ENCODE assay signal across 9 cellular contexts in the genomic region with DNA sequence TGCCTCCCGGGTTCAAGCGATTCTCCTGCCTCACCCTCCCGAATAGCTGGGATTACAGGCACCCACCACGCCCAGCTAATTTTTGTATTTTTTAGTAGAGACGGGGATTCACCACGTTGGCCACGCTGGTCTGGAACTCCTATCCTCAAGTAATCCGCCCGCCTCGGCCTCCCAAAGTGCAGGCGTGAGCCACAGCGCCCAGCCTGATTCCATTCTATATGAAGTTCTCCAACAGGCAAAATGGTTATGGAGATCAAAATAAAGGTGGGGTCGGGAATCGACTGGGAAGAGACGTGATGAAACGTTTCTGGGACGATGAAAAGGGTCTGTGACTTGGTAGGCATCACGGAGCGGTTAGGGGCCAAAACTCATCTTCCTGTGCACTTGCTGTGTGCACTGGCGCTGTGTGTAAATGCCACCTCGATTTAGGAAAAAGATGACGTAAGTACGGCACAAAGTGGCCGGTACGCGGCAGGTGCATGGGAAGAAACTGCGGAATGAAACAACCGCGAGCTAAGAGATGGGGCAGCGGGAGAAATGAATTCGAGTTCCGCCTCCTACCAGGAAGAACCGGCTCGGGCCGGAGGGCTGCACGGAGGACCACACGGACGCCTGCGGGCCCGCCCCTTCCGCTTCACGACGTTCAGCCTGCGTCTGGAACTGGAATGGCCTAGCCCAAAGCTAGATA. TPM values are rescaled to one million over a fixed set of nuclear protein-coding genes. Genes with fewer than 3 reads are reported as not detected.
DNase-seq lines count a peak whose midpoint lies in the region; ATAC-seq and TF ChIP-seq lines count a peak whose summit lies in the region.
"Had no signal": no experiment of that assay in that cellular context is flagged by ENCODE, and none has a peak within 500 bp of the region (broad histone marks: within the 10 kb centered on the region; RNA-seq: fewer than 3 reads in every experiment).

No MANE protein-coding gene starts in this region.

- H3K4me3 ChIP-seq in lower leg skin (ENCODE audit: low read depth, poor library complexity, severe bottlenecking), result peak overlapping the region; percentile 88

- 2 to 3% methylated on average over 44 of the region's 44 CpGs for WGBS in lower leg skin, 2 donors

- no peak for TF ChIP-seq CTCF in lower leg skin (IDR thresholded peaks at IDR 0.05)

- DNase-seq in AG20443 (ENCODE audit: low spot score) (peak; percentile 94), NCI-H526 treated with DMSO at 0.1 percent for 48 hours (lab: John Stamatoyannopoulos, UW) (peak; percentile 92), dermis microvascular lymphatic vessel endothelial cell (ENCODE audit: low read depth in 2 of 2) (peak; percentile 84 to 93), lower leg skin (ENCODE audit: low spot score in 2 of 2) (peak; percentile 92 to 99)
- DNase-seq in activated CD4-positive, alpha-beta T cell treated with anti-CD3 and anti-CD28 coated beads, Interleukin-2, amount 50 U/mL, for 48 hours, result peak; percentile 91 to 93
- DNase-seq in stimulated activated CD4-positive, alpha-beta T cell treated with anti-CD3 and anti-CD28 coated beads, Interleukin-4, amount 100 ng/mL, for 4 hours, result peak; percentile 82 to 83

- TF ChIP-seq POLR2A in lower leg skin (IDR thresholded peaks at IDR 0.05), result peak in 1 of 2 donors; percentile 11

- intact Hi-C loops in lower leg skin (cut with DNase I; ENCODE audit: low total_unique reads), result no loop called here

- ATAC-seq in GM19025 (IDR thresholded peaks at IDR 0.05; ENCODE audit: low read depth, unreplicated experiment), result peak; percentile 56
- peak; percentile 45 for ATAC-seq in HG03378 (IDR thresholded peaks at IDR 0.05; ENCODE audit: unreplicated experiment)

RNA-seq across cellular contexts. Expression of gene TP53, which starts 1.6 kb away (rescaled TPM):
- total RNA-seq in dermis microvascular lymphatic vessel endothelial cell, result 44.0 and 51.2 TPM in 2 replicates
- total RNA-seq in lower leg skin, result 10 to 100 TPM; 42.8 to 57.3 (median 50.8) TPM

RNA-seq across cellular contexts. Expression of gene WRAP53, which starts 2.6 kb away (rescaled TPM):
- total RNA-seq in dermis microvascular lymphatic vessel endothelial cell, result 6.9 and 7.0 TPM in 2 replicates
- 1 to 10 TPM; 1.1 to 5.4 (median 4.5) TPM for total RNA-seq in lower leg skin

RNA-seq across cellular contexts. Expression of gene EFNB3, which starts 19.3 kb away (rescaled TPM):
- total RNA-seq in dermis microvascular lymphatic vessel endothelial cell (0.13 and 1.1 TPM in 2 replicates), lower leg skin (1 to 10 TPM; 5.4 to 8.5 (median 7.6) TPM)
- total RNA-seq: T-helper 1 cell treated with Interleukin-12 subunit alpha and Interleukin-12 subunit beta and Interleukin-4 antibody, amounts not matched to agents 30 ng/mL and 1 ng/mL, for 36 hours had no signal

RNA-seq across cellular contexts. Expression of gene DNAH2, which starts 31.9 kb away (rescaled TPM):
- total RNA-seq in dermis microvascular lymphatic vessel endothelial cell (under 0.01 and 0.25 TPM in 2 replicates), lower leg skin (under 1 TPM in 3 of 4 donors, not detected in 1; under 0.01 to 0.10 (median 0.05) TPM)
- total RNA-seq: T-helper 1 cell treated with Interleukin-12 subunit alpha and Interleukin-12 subunit beta and Interleukin-4 antibody, amounts not matched to agents 30 ng/mL and 1 ng/mL, for 36 hours had no signal

RNA-seq across cellular contexts. Expression of gene ATP1B2, which starts 35.0 kb away (rescaled TPM):
- total RNA-seq in dermis microvascular lymphatic vessel endothelial cell (not detected in 2 replicates), lower leg skin (1 to 10 TPM in 1 of 4 donors, under 1 TPM in 2, not detected in 1; 0.42 to 3.0 (median 0.46) TPM)

Comparison
In these comparisons a context has a peak if more than half of its experiments do, and no peak if none do; other contexts are left out.
1. Peak in every context shown above with its lines: DNase-seq, ATAC-seq and H3K4me3 ChIP-seq.